1 cellular context compared by ENCODE assay signal in the genomic region with DNA sequence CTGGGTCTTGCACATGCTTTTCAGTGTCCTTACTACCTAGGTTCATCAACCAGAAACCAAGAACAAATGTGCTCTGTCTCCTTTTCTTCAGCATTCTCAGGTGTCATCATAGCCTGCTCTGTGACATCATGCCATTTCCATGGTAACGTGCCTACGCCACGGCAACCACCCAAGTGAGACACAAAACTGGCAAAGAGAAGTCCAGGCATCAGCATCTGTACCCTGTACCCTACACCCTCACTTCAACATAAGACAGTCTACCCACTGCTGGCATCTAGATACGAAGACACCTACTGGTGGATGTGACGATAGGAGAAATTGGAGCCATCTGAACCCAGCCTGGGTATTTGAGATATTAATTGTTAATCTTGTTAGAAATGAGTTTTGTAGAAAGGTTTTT.
TF ChIP-seq lines count a peak whose summit lies in the region.

No MANE protein-coding gene starts in this region.

TF ChIP-seq in WTC11, 78 proteins besides CTCF, POLR2A, EP300 and RAD21 (continued from another document):
- TF ChIP-seq ZBTB21 (CRISPR knock-in tag; IDR thresholded peaks at IDR 0.05; ENCODE audit: borderline replicate concordance) = no peak
- TF ChIP-seq, protein P1, sequence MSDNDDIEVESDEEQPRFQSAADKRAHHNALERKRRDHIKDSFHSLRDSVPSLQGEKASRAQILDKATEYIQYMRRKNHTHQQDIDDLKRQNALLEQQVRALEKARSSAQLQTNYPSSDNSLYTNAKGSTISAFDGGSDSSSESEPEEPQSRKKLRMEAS (CRISPR knock-in tag; IDR thresholded peaks at IDR 0.05) = no peak
- no peak for TF ChIP-seq GTF2I (CRISPR knock-in tag; conservative IDR thresholded peaks at IDR 0.05)
- TF ChIP-seq TEAD4 (CRISPR knock-in tag; IDR thresholded peaks at IDR 0.05) = no peak
- no peak for TF ChIP-seq EMX1 (CRISPR knock-in tag; IDR thresholded peaks at IDR 0.05)
- TF ChIP-seq ZNF232 (CRISPR knock-in tag; IDR thresholded peaks at IDR 0.05) = no peak
